8 cellular contexts compared by ENCODE assay signal in genomic region chr1:16545682-16546095, GRCh38. TPM values are rescaled to one million over a fixed set of nuclear protein-coding genes. Genes with fewer than 3 reads are reported as not detected.
DNase-seq lines count a peak whose midpoint lies in the region; ATAC-seq lines count a peak whose summit lies in the region.
"Not testable (repeated sequence)": the region's sequence is repeated elsewhere in the genome, so short reads cannot be mapped to it uniquely, and the experiment has no call there.

No MANE protein-coding gene starts in this region.

- POLR2A ChIA-PET in HEK293T (lab: Yijun Ruan, JAX): not testable (repeated sequence)

- peak; percentile 60 for ATAC-seq in esophagus mucosa

- in situ Hi-C loops in Caki2 (cut with HindIII; ENCODE audit: low pct_unique_long_range_greater_than_20kb, low sequenced_read_pairs); SK-MEL-5 (cut with HindIII; ENCODE audit: low pct_unique_long_range_greater_than_20kb, low sequenced_read_pairs): not testable (repeated sequence)

- DNase-seq in Caki2 (ENCODE audit: low read depth) (peak; percentile 85), HEK293T (ENCODE audit: extremely low spot score) (peak; percentile 68), NCI-H1417 (lab: John Stamatoyannopoulos, UW) (peak in 2 of 3 experiments; percentile 42 to 69), SK-MEL-5 (ENCODE audit: low read depth, low spot score) (peak; percentile 68), kidney tubule cell (ENCODE audit: low spot score) (peak; percentile 66)
- peak; percentile 25 for DNase-seq in activated naive CD4-positive, alpha-beta T cell treated with anti-CD3 and anti-CD28 coated beads for 36 hours
- peak; percentile 77 for DNase-seq in stimulated activated CD8-positive, alpha-beta memory T cell treated with anti-CD3 and anti-CD28 coated beads, Interleukin-4, amount 100 ng/mL, for 48 hours

- intact Hi-C loops in activated naive CD4-positive, alpha-beta T cell treated with anti-CD3 and anti-CD28 coated beads for 36 hours (cut with micrococcal nuclease): not testable (repeated sequence)

- not testable (repeated sequence) for H3K27ac Mint-ChIP-seq in activated naive CD4-positive, alpha-beta T cell treated with anti-CD3 and anti-CD28 coated beads for 36 hours

- not testable (repeated sequence) for H3K27me3 Mint-ChIP-seq in activated naive CD4-positive, alpha-beta T cell treated with anti-CD3 and anti-CD28 coated beads for 36 hours (ENCODE audit: low read depth)

- not testable (repeated sequence) for H3K9me3 Mint-ChIP-seq in activated naive CD4-positive, alpha-beta T cell treated with anti-CD3 and anti-CD28 coated beads for 36 hours

- H3K4me3 Mint-ChIP-seq in activated naive CD4-positive, alpha-beta T cell treated with anti-CD3 and anti-CD28 coated beads for 36 hours: not testable (repeated sequence)

- not testable (repeated sequence) for H3K36me3 Mint-ChIP-seq in activated naive CD4-positive, alpha-beta T cell treated with anti-CD3 and anti-CD28 coated beads for 36 hours (ENCODE audit: low read depth)

- CTCF ChIA-PET in HEK293T (lab: Yijun Ruan, JAX); activated naive CD4-positive, alpha-beta T cell treated with anti-CD3 and anti-CD28 coated beads for 36 hours (lab: Charles Lee): not testable (repeated sequence)

- H3K4me1 Mint-ChIP-seq in activated naive CD4-positive, alpha-beta T cell treated with anti-CD3 and anti-CD28 coated beads for 36 hours (ENCODE audit: low read depth): not testable (repeated sequence)

RNA-seq across cellular contexts. Expression of gene RNU1-1, which starts 31.6 kb away (rescaled TPM):
- not detected in 2 replicates for total RNA-seq in Caki2 (2014; rRNA removed; shearing (Covaris generic); ENCODE audit: low replicate concordance)
- total RNA-seq in SK-MEL-5 (2014; rRNA removed; shearing (Covaris generic)): under 0.01 TPM in 1 of 2 replicates, not detected in the other
- not detected in 2 replicates for polyA plus RNA-seq in SK-MEL-5 (2015; cell fraction: cytosol; rRNA removed)
- polyA plus RNA-seq in SK-MEL-5 (2015; cell fraction: nucleus; rRNA removed): not detected in 2 replicates
- total RNA-seq in activated naive CD4-positive, alpha-beta T cell treated with anti-CD3 and anti-CD28 coated beads for 36 hours: 1,000 to 10,000 TPM; 1,341 to 1,386 TPM
- total RNA-seq in esophagus mucosa: 6,387 TPM

Comparison
In these comparisons a context has a peak if more than half of its experiments do, and no peak if none do; other contexts are left out.
1. Peak in every context shown above with its lines: DNase-seq and ATAC-seq.
2. DNase-seq: peak in every context shown above with its lines; median percentile 85 in Caki2; 77 in stimulated activated CD8-positive, alpha-beta memory T cell treated with anti-CD3 and anti-CD28 coated beads, Interleukin-4, amount 100 ng/mL, for 48 hours; 68 in HEK293T; 68 in SK-MEL-5; 66 in kidney tubule cell; 56 in NCI-H1417; 25 in activated naive CD4-positive, alpha-beta T cell treated with anti-CD3 and anti-CD28 coated beads for 36 hours.
3. RNA of gene RNU1-1, which starts 31.6 kb away (total RNA-seq): 6,387 TPM in esophagus mucosa (single experiment) and 1,341 to 1,386 TPM in activated naive CD4-positive, alpha-beta T cell treated with anti-CD3 and anti-CD28 coated beads for 36 hours; not detected in Caki2 and under 0.01 TPM in SK-MEL-5; every median in the first group is over 1,000 times any median in the second.